Comparison of ENCODE assay signal across 19 cellular contexts in the genomic region with DNA sequence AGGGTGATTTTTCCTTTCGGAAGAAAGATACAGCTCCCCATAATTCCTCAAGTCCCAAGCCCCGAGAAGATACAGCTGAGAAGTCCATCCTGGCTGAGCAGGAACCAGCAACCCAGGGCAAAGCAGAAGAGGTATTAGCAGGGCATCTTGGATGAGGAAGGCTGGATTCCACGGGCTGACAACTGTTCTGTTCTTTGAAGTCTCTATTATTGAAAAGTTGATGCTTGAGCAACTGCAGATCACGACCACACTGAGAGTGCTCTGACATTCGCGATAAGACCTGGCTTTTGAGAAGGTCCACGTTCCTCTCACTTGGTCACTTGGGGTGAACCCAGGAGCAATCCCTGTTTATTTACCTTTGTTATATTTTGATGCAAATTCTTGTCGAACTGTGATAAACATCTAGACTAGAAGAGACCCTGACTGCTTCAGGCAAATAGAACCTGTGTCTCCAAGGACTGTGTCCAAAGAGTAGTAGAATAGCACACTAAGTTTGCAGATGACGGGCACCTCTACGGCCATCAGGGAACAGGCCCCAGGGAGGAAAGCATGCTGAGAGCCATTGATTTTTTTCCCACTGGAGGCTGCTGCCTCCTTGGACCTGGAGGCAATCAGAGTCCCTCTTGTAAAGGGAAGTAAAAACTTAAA.
DNase-seq lines count a peak whose midpoint lies in the region; ATAC-seq, FAIRE-seq and TF ChIP-seq lines count a peak whose summit lies in the region.
"Had no signal": no experiment of that assay in that cellular context is flagged by ENCODE, and none has a peak within 500 bp of the region (broad histone marks: within the 10 kb centered on the region; RNA-seq: fewer than 3 reads in every experiment).

No MANE protein-coding gene starts in this region.

- 71% methylated on average over 10 of the region's 10 CpGs for WGBS in suprapubic skin
- 56 to 59% methylated on average over 10 of the region's 10 CpGs for WGBS in pancreas, 2 donors

- TF ChIP-seq CTCF in Panc1 (IDR thresholded peaks at IDR 0.05) (no peak), suprapubic skin (IDR thresholded peaks at IDR 0.05) (no peak), WERI-Rb-1 (IDR thresholded peaks at IDR 0.05; ENCODE audit: low read depth, low read length) (no peak), pancreas (IDR thresholded peaks at IDR 0.05) (no peak)

- intact Hi-C loops in Panc1 (cut with micrococcal nuclease; ENCODE audit: unreplicated experiment) = loop anchor here (2.0 to 10.0 kb wide), 3 partner anchors 69 to 387 kb away; no protein-coding TSS in a partner anchor
- intact Hi-C loops in pancreas (cut with DNase I) = no loop called here

- no peaks in the 10 kb centered on the region for H3K36me3 ChIP-seq in Panc1 (ENCODE audit: control insufficient read depth, insufficient read depth, low read length)
- H3K36me3 ChIP-seq in iPS-18a (ENCODE audit: control insufficient read depth, low read depth, low read length) = no peaks in the 10 kb centered on the region
- H3K36me3 ChIP-seq in suprapubic skin = no peaks in the 10 kb centered on the region
- no peaks in the 10 kb centered on the region for H3K36me3 ChIP-seq in WERI-Rb-1
- no peaks in the 10 kb centered on the region for H3K36me3 ChIP-seq in pancreas
- H3K36me3 ChIP-seq: spleen, thyroid gland had no signal

- no peak overlapping the region for H3K9ac ChIP-seq in iPS-18a (ENCODE audit: low read length)
- H3K9ac ChIP-seq: parathyroid adenoma had no signal

- CTCF ChIA-PET in Panc1 (lab: Charles Lee) = interaction anchor here (0.7 kb wide), 2 partner anchors 8 to 28 kb away, joined by 3 to 5 read pairs; no protein-coding TSS in a partner anchor

- DNase-seq in NCI-H1417 (lab: John Stamatoyannopoulos, UW) (peak in 2 of 3 experiments; percentile 22 to 36), NCI-H1417 treated with DMSO at 0.1 percent for 48 hours (lab: John Stamatoyannopoulos, UW) (no peak), Panc1 (ENCODE audit: low read depth, low spot score) (no peak), suprapubic skin (ENCODE audit: low spot score in 2 of 2) (no peak), WERI-Rb-1 (no peak), pancreas (no peak), GOT3 (lab: John Stamatoyannopoulos, UW) (no peak)
- DNase-seq: activated CD4-positive, CD25-positive, alpha-beta regulatory T cell treated with anti-CD3 and anti-CD28 coated beads, Interleukin-2, amount 50 U/mL, for 72 hours; activated effector memory CD4-positive, alpha-beta T cell treated with Interleukin-2 at 50 U/mL for 16 hours; effector memory CD4-positive, alpha-beta T cell; hippocampal formation; NCI-H187; SHP77; spleen; T-helper 2 cell had no signal

- in situ Hi-C loops in Panc1 (cut with HindIII; ENCODE audit: low pct_unique_long_range_greater_than_20kb, low sequenced_read_pairs) = no loop called here

- POLR2A ChIA-PET in Panc1 (lab: Charles Lee) = no interaction called here

- TF ChIP-seq POLR2A in suprapubic skin (IDR thresholded peaks at IDR 0.05) = no peak

- FAIRE-seq in pancreas (lab: Jason Lieb, UNC) = no peak
- FAIRE-seq: GM19239 had no signal

- H3K27me3 ChIP-seq in Panc1 (ENCODE audit: control insufficient read depth, insufficient read depth, low read length) (no peaks in the 10 kb centered on the region), iPS-18a (ENCODE audit: control insufficient read depth, insufficient read depth, low read length) (no peaks in the 10 kb centered on the region), suprapubic skin (no peaks in the 10 kb centered on the region), WERI-Rb-1 (ENCODE audit: insufficient read depth, low read depth, severe bottlenecking) (no peaks in the 10 kb centered on the region), pancreas (no peaks in the 10 kb centered on the region)
- H3K27me3 ChIP-seq: spleen, thyroid gland had no signal

- H3K4me1 ChIP-seq in Panc1 (ENCODE audit: control insufficient read depth, insufficient read depth, low read length) (peaks cover 64% of the 10 kb centered on the region), iPS-18a (ENCODE audit: control insufficient read depth, low read depth, low read length) (peaks cover 32% of the 10 kb centered on the region), suprapubic skin (peaks cover 38% of the 10 kb centered on the region), pancreas (peaks cover 0 to 6% (median 0%) of the 10 kb centered on the region in 3 donors)
- H3K4me1 ChIP-seq: parathyroid adenoma had no signal

- ATAC-seq in Panc1 = peak; percentile 49
- no peak for ATAC-seq in pancreas

- TF ChIP-seq EP300 in suprapubic skin (IDR thresholded peaks at IDR 0.05) = no peak

- H3K4me3 ChIP-seq in Panc1 (ENCODE audit: low read depth in 2 of 2, low read length in 2 of 2) (peak overlapping the region in 1 of 2 experiments; percentile 21; a peak in 2 of 4 replicates), iPS-18a (ENCODE audit: low read length) (peak overlapping the region; percentile 0), suprapubic skin (no peak overlapping the region), WERI-Rb-1 (ENCODE audit: low read depth, low read length) (no peak overlapping the region), pancreas (no peak overlapping the region)
- H3K4me3 ChIP-seq: spleen, thyroid gland had no signal

- peak overlapping the region; percentile 100 for H3K27ac ChIP-seq in Panc1 (ENCODE audit: low read length)
- peak overlapping the region; percentile 10 for H3K27ac ChIP-seq in iPS-18a (ENCODE audit: low read length)
- H3K27ac ChIP-seq in suprapubic skin = peak overlapping the region; percentile 27
- no peak overlapping the region for H3K27ac ChIP-seq in WERI-Rb-1
- H3K27ac ChIP-seq in pancreas = no peak overlapping the region
- H3K27ac ChIP-seq: parathyroid adenoma, spleen had no signal

- BruUV-seq in Panc1 (replicated peaks; lab: Mats Ljungman, UMichigan) = TSS peak; percentile 94

- H3K9me3 ChIP-seq in Panc1 (ENCODE audit: control insufficient read depth, insufficient read depth, low read depth, low read length) (0 out of 2 replicates have a peak, but pooled peaks cover 2% of the 10 kb centered on the region), iPS-18a (ENCODE audit: control insufficient read depth, low read depth, low read length) (no peaks in the 10 kb centered on the region), suprapubic skin (no peaks in the 10 kb centered on the region), WERI-Rb-1 (ENCODE audit: severe bottlenecking) (no peaks in the 10 kb centered on the region), pancreas (no peaks in the 10 kb centered on the region)
- H3K9me3 ChIP-seq: thyroid gland had no signal

Comparison
In these comparisons a context has a peak if more than half of its experiments do, and no peak if none do; other contexts are left out.
1. DNase-seq: peak in NCI-H1417 (2 of 3); none in NCI-H1417 treated with DMSO at 0.1 percent for 48 hours (single experiment), Panc1 (single experiment), suprapubic skin (0 of 2), WERI-Rb-1 (single experiment), pancreas (0 of 6) and GOT3 (single experiment).
2. H3K27ac ChIP-seq: peak in Panc1 (single experiment), iPS-18a (single experiment) and suprapubic skin (single experiment); none in WERI-Rb-1 (single experiment) and pancreas (0 of 4).